ENCODE assay signal across 15 cellular contexts in genomic region chr14:21244546-21244945, GRCh38. TPM values are rescaled to one million over a fixed set of nuclear protein-coding genes. Genes with fewer than 3 reads are reported as not detected.
A peak's percentile ranks its signal among the peaks of the same experiment; 100 is the strongest.
DNase-seq lines count a peak whose midpoint lies in the region; ATAC-seq lines count a peak whose summit lies in the region.
"Had no signal": no experiment of that assay in that cellular context is flagged by ENCODE, and none has a peak within 500 bp of the region (broad histone marks: within the 10 kb centered on the region; RNA-seq: fewer than 3 reads in every experiment).

No MANE protein-coding gene starts in this region.

- no peak for DNase-seq in activated naive CD4-positive, alpha-beta T cell treated with anti-CD3 and anti-CD28 coated beads, Interleukin-2, amount 50 U/mL, for 72 hours (ENCODE audit: low spot score in 2 of 2)
- no peak for DNase-seq in activated naive CD4-positive, alpha-beta T cell treated with anti-CD3 and anti-CD28 coated beads, Interleukin-2, amount 10 ng/mL, durations not matched to agents 7 days and 5 days
- DNase-seq in T-cell = no peak
- DNase-seq in left lobe of liver (ENCODE audit: low spot score) = no peak
- no peak for DNase-seq in stimulated activated naive B cell treated with anti-CD40 and anti-IgM and Interleukin-4, amounts not matched to agents 10 μg/mL and 1 μg/mL and 100 μg/mL, for 72 hours
- no peak for DNase-seq in D341Med (ENCODE audit: low spot score)
- DNase-seq: ACHN; activated CD4-positive, alpha-beta T cell treated with anti-CD3 and anti-CD28 coated beads for 48 hours; activated effector memory CD4-positive, alpha-beta T cell treated with Interleukin-2 at 50 U/mL for 16 hours; NCI-H2081; upper lobe of left lung had no signal

- no peak for ATAC-seq in activated naive CD4-positive, alpha-beta T cell treated with anti-CD3 and anti-CD28 coated beads, Interleukin-2, amount 50 U/mL, for 72 hours
- ATAC-seq in T-cell (replicated peaks in 1 of 4) = peak in 1 of 4 experiments; percentile 16
- ATAC-seq in left lobe of liver = peak; percentile 69
- no peak for ATAC-seq in stimulated activated naive B cell treated with anti-CD40 and anti-IgM and Interleukin-4, amounts not matched to agents 10 μg/mL and 1 μg/mL and 100 μg/mL, for 72 hours (replicated peaks)
- no peak for ATAC-seq in HG03460 (IDR thresholded peaks at IDR 0.05; ENCODE audit: unreplicated experiment)
- ATAC-seq in HG02938 (IDR thresholded peaks at IDR 0.05; ENCODE audit: unreplicated experiment) = no peak

- no peaks in the 10 kb centered on the region for H3K9me3 Mint-ChIP-seq in activated naive CD4-positive, alpha-beta T cell treated with anti-CD3 and anti-CD28 coated beads, Interleukin-2, amount 50 U/mL, for 72 hours
- H3K9me3 Mint-ChIP-seq in activated naive CD4-positive, alpha-beta T cell treated with anti-CD3 and anti-CD28 coated beads, Interleukin-2, amount 10 ng/mL, durations not matched to agents 7 days and 5 days = no peaks in the 10 kb centered on the region
- H3K9me3 Mint-ChIP-seq in T-cell = no peaks in the 10 kb centered on the region
- H3K9me3 Mint-ChIP-seq in stimulated activated naive B cell treated with anti-CD40 and anti-IgM and Interleukin-4, amounts not matched to agents 10 μg/mL and 1 μg/mL and 100 μg/mL, for 72 hours = no peaks in the 10 kb centered on the region

- POLR2A ChIA-PET in T-cell (lab: Charles Lee) = interaction anchor here (0.7 to 1.2 kb wide), 9 partner anchors 9 to 21 kb away, joined by 3 to 8 read pairs (median 3); no protein-coding TSS in a partner anchor

- H3K4me1 Mint-ChIP-seq in activated naive CD4-positive, alpha-beta T cell treated with anti-CD3 and anti-CD28 coated beads, Interleukin-2, amount 10 ng/mL, durations not matched to agents 7 days and 5 days = peaks cover 41% of the 10 kb centered on the region
- peaks cover 67 to 81% (median 76%) of the 10 kb centered on the region in 3 donors for H3K4me1 Mint-ChIP-seq in T-cell
- H3K4me1 Mint-ChIP-seq in stimulated activated naive B cell treated with anti-CD40 and anti-IgM and Interleukin-4, amounts not matched to agents 10 μg/mL and 1 μg/mL and 100 μg/mL, for 72 hours = peaks cover 26 to 58% of the 10 kb centered on the region in 2 donors

- H3K27ac Mint-ChIP-seq in activated naive CD4-positive, alpha-beta T cell treated with anti-CD3 and anti-CD28 coated beads, Interleukin-2, amount 50 U/mL, for 72 hours = peak overlapping the region; percentile 44 to 55
- no peak overlapping the region for H3K27ac Mint-ChIP-seq in activated naive CD4-positive, alpha-beta T cell treated with anti-CD3 and anti-CD28 coated beads, Interleukin-2, amount 10 ng/mL, durations not matched to agents 7 days and 5 days
- peak overlapping the region; percentile 52 to 60 for H3K27ac Mint-ChIP-seq in T-cell
- H3K27ac Mint-ChIP-seq in stimulated activated naive B cell treated with anti-CD40 and anti-IgM and Interleukin-4, amounts not matched to agents 10 μg/mL and 1 μg/mL and 100 μg/mL, for 72 hours = peak overlapping the region; percentile 51

- CTCF ChIA-PET in activated naive CD4-positive, alpha-beta T cell treated with anti-CD3 and anti-CD28 coated beads, Interleukin-2, amount 10 ng/mL, durations not matched to agents 7 days and 5 days (lab: Charles Lee) = interaction anchor here (0.9 kb wide), 1 partner anchor 13 kb away, joined by 3 read pairs; no protein-coding TSS in a partner anchor
- CTCF ChIA-PET in T-cell (lab: Charles Lee) = interaction anchor here (0.6 to 2.3 kb wide), 8 partner anchors 9 to 254 kb away, joined by 3 to 11 read pairs (median 4); no protein-coding TSS in a partner anchor

- H3K36me3 Mint-ChIP-seq in activated naive CD4-positive, alpha-beta T cell treated with anti-CD3 and anti-CD28 coated beads, Interleukin-2, amount 50 U/mL, for 72 hours = peaks cover 13 to 14% of the 10 kb centered on the region in 2 donors
- peaks cover 52% of the 10 kb centered on the region for H3K36me3 Mint-ChIP-seq in activated naive CD4-positive, alpha-beta T cell treated with anti-CD3 and anti-CD28 coated beads, Interleukin-2, amount 10 ng/mL, durations not matched to agents 7 days and 5 days
- H3K36me3 Mint-ChIP-seq in T-cell = peaks cover 30% of the 10 kb centered on the region
- H3K36me3 Mint-ChIP-seq in stimulated activated naive B cell treated with anti-CD40 and anti-IgM and Interleukin-4, amounts not matched to agents 10 μg/mL and 1 μg/mL and 100 μg/mL, for 72 hours = peaks cover 33 to 60% of the 10 kb centered on the region in 2 donors

- H3K4me3 Mint-ChIP-seq in activated naive CD4-positive, alpha-beta T cell treated with anti-CD3 and anti-CD28 coated beads, Interleukin-2, amount 10 ng/mL, durations not matched to agents 7 days and 5 days = no peak overlapping the region
- peak overlapping the region in 1 of 3 donors; percentile 16 for H3K4me3 Mint-ChIP-seq in T-cell
- H3K4me3 Mint-ChIP-seq in stimulated activated naive B cell treated with anti-CD40 and anti-IgM and Interleukin-4, amounts not matched to agents 10 μg/mL and 1 μg/mL and 100 μg/mL, for 72 hours = peak overlapping the region in 1 of 2 donors; percentile 36

- H3K27me3 Mint-ChIP-seq in activated naive CD4-positive, alpha-beta T cell treated with anti-CD3 and anti-CD28 coated beads, Interleukin-2, amount 10 ng/mL, durations not matched to agents 7 days and 5 days = no peaks in the 10 kb centered on the region
- H3K27me3 Mint-ChIP-seq in T-cell = no peaks in the 10 kb centered on the region
- no peaks in the 10 kb centered on the region for H3K27me3 Mint-ChIP-seq in stimulated activated naive B cell treated with anti-CD40 and anti-IgM and Interleukin-4, amounts not matched to agents 10 μg/mL and 1 μg/mL and 100 μg/mL, for 72 hours

RNA-seq across cellular contexts. Expression of gene HNRNPC, which starts 24.7 kb away (rescaled TPM):
- 1,000 to 10,000 TPM in 1 of 2 donors, 100 to 1,000 TPM in 1; 948 to 1,048 TPM for total RNA-seq in activated naive CD4-positive, alpha-beta T cell treated with anti-CD3 and anti-CD28 coated beads, Interleukin-2, amount 50 U/mL, for 72 hours
- 100 to 1,000 TPM; 417 to 530 (median 441) TPM for total RNA-seq in T-cell
- total RNA-seq in left lobe of liver = 162 TPM

RNA-seq across cellular contexts. Expression of gene RPGRIP1, which starts 35.3 kb away (rescaled TPM):
- not detected for total RNA-seq in activated naive CD4-positive, alpha-beta T cell treated with anti-CD3 and anti-CD28 coated beads, Interleukin-2, amount 50 U/mL, for 72 hours
- total RNA-seq in T-cell = under 1 TPM in 2 of 5 donors, not detected in 3; 0.16 to 0.76 TPM
- 0.23 TPM for total RNA-seq in left lobe of liver
- total RNA-seq: cardiac muscle cell, LHCN-M2 had no signal
